Comparison of ENCODE assay signal across 1 cellular context in genomic region chr13:99956473-99957349, GRCh38.
TF ChIP-seq lines count a peak whose summit lies in the region.

No MANE protein-coding gene starts in this region.

TF ChIP-seq in HepG2, 621 proteins besides CTCF, POLR2A, EP300 and RAD21 (continued from another document):
- TF ChIP-seq AKNA (CRISPR knock-in tag; IDR thresholded peaks at IDR 0.05; ENCODE audit: borderline replicate concordance) = no peak
- TF ChIP-seq ZBTB7B (CRISPR knock-in tag; IDR thresholded peaks at IDR 0.05) = peak; percentile 85
- TF ChIP-seq NFE2L1 (CRISPR knock-in tag; IDR thresholded peaks at IDR 0.05; ENCODE audit: borderline replicate concordance) = no peak
- TF ChIP-seq FOXO4 (CRISPR knock-in tag; conservative IDR thresholded peaks at IDR 0.05) = no peak
- no peak for TF ChIP-seq FOXP1 (IDR thresholded peaks at IDR 0.05)
- TF ChIP-seq FOXP1 (CRISPR knock-in tag; IDR thresholded peaks at IDR 0.05) = peak; percentile 83
- TF ChIP-seq U2AF2 (IDR thresholded peaks at IDR 0.05; ENCODE audit: low read depth, low read length) = no peak
- TF ChIP-seq ZNF709 (CRISPR knock-in tag; IDR thresholded peaks at IDR 0.05) = no peak
- TF ChIP-seq ZSCAN20 (CRISPR knock-in tag; IDR thresholded peaks at IDR 0.05; ENCODE audit: borderline replicate concordance) = 0 out of 2 replicates have a peak, but pooled peaks have one; percentile 23
- TF ChIP-seq POGK (CRISPR knock-in tag; conservative IDR thresholded peaks at IDR 0.05) = 0 out of 2 replicates have a peak, but pooled peaks have one; percentile 35
- no peak for TF ChIP-seq THAP8 (CRISPR knock-in tag; IDR thresholded peaks at IDR 0.05; ENCODE audit: borderline replicate concordance)
- no peak for TF ChIP-seq ZNF564 (CRISPR knock-in tag; IDR thresholded peaks at IDR 0.05)
- TF ChIP-seq POGZ (CRISPR knock-in tag; IDR thresholded peaks at IDR 0.05) = no peak
- no peak for TF ChIP-seq ZNF530 (CRISPR knock-in tag; IDR thresholded peaks at IDR 0.05; ENCODE audit: low read depth)
- no peak for TF ChIP-seq SNRNP70 (IDR thresholded peaks at IDR 0.05; ENCODE audit: low read depth, low read length)
- peak; percentile 43; the same call in 1 of the 2 replicates for TF ChIP-seq HNF1B (CRISPR knock-in tag; IDR thresholded peaks at IDR 0.05)
- TF ChIP-seq ZNF768 (CRISPR knock-in tag; IDR thresholded peaks at IDR 0.05) = no peak
- no peak for TF ChIP-seq ZNF766 (CRISPR knock-in tag; IDR thresholded peaks at IDR 0.05; ENCODE audit: borderline replicate concordance)
- no peak for TF ChIP-seq ZNF460 (CRISPR knock-in tag; IDR thresholded peaks at IDR 0.05; ENCODE audit: borderline replicate concordance)
- TF ChIP-seq ZNF350 (CRISPR knock-in tag; IDR thresholded peaks at IDR 0.05; ENCODE audit: borderline replicate concordance, low read depth) = no peak
- TF ChIP-seq MLLT10 (CRISPR knock-in tag; IDR thresholded peaks at IDR 0.05) = no peak
- no peak for TF ChIP-seq HOXA7 (CRISPR knock-in tag; IDR thresholded peaks at IDR 0.05)
- TF ChIP-seq ZNF180 (CRISPR knock-in tag; IDR thresholded peaks at IDR 0.05; ENCODE audit: borderline replicate concordance, low read depth) = no peak
- TF ChIP-seq ZNF567 (CRISPR knock-in tag; IDR thresholded peaks at IDR 0.05; ENCODE audit: borderline replicate concordance) = no peak
- no peak for TF ChIP-seq CHD4 (IDR thresholded peaks at IDR 0.05; ENCODE audit: borderline replicate concordance, low read length)
- no peak for TF ChIP-seq USF2 (IDR thresholded peaks at IDR 0.05; ENCODE audit: low read depth, low read length)
- TF ChIP-seq USF2 (CRISPR knock-in tag; IDR thresholded peaks at IDR 0.05; ENCODE audit: borderline replicate concordance) = no peak
- TF ChIP-seq NCOA1 (CRISPR knock-in tag; IDR thresholded peaks at IDR 0.05) = 0 out of 2 replicates have a peak, but pooled peaks have one; percentile 36
- TF ChIP-seq XRCC5 (optimal IDR thresholded peaks at IDR 0.05; ENCODE audit: low read length) = peak; percentile 13
- no peak for TF ChIP-seq NFIB (CRISPR knock-in tag; IDR thresholded peaks at IDR 0.05; ENCODE audit: borderline replicate concordance)
- no peak for TF ChIP-seq ARID2 (CRISPR knock-in tag; IDR thresholded peaks at IDR 0.05; ENCODE audit: borderline replicate concordance)
- TF ChIP-seq NBN (conservative IDR thresholded peaks at IDR 0.05) = no peak
- TF ChIP-seq PHF20 (CRISPR knock-in tag; IDR thresholded peaks at IDR 0.05) = peak; percentile 27; the same call in 1 of the 2 replicates
- TF ChIP-seq ZFP36L2 (CRISPR knock-in tag; IDR thresholded peaks at IDR 0.05) = no peak
- 0 out of 2 replicates have a peak, but pooled peaks have one; percentile 45 for TF ChIP-seq ZBTB14 (CRISPR knock-in tag; IDR thresholded peaks at IDR 0.05)
- peak; percentile 62; the same call in 1 of the 2 replicates for TF ChIP-seq MEIS2 (CRISPR knock-in tag; IDR thresholded peaks at IDR 0.05)
- TF ChIP-seq ZNF30 (CRISPR knock-in tag; IDR thresholded peaks at IDR 0.05) = no peak
- peak; percentile 58 for TF ChIP-seq ZMYM4 (CRISPR knock-in tag; IDR thresholded peaks at IDR 0.05)
- no peak for TF ChIP-seq ZNF232 (CRISPR knock-in tag; IDR thresholded peaks at IDR 0.05; ENCODE audit: borderline replicate concordance)
- TF ChIP-seq ZNF816 (CRISPR knock-in tag; IDR thresholded peaks at IDR 0.05; ENCODE audit: borderline replicate concordance) = no peak
- TF ChIP-seq KDM2A (CRISPR knock-in tag; IDR thresholded peaks at IDR 0.05; ENCODE audit: borderline replicate concordance, low read depth) = peak; percentile 68
TF ChIP-seq in HepG2: peak in this region for 113.
